8 cellular contexts compared by ENCODE assay signal in genomic region chr20:1265916-1266166, GRCh38. TPM values are rescaled to one million over a fixed set of nuclear protein-coding genes. Genes with fewer than 3 reads are reported as not detected.
DNase-seq lines count a peak whose midpoint lies in the region; ATAC-seq and TF ChIP-seq lines count a peak whose summit lies in the region.

No MANE protein-coding gene starts in this region.

- peak overlapping the region; percentile 87 for H3K27ac Mint-ChIP-seq in chondrocyte (ENCODE audit: unreplicated experiment)

- H3K27me3 Mint-ChIP-seq in chondrocyte (ENCODE audit: low read depth): peaks cover 2% of the 10 kb centered on the region

- H3K36me3 ChIP-seq in A673 (ENCODE audit: insufficient read depth, low read length, poor library complexity, severe bottlenecking): no peaks in the 10 kb centered on the region
- H3K36me3 ChIP-seq in Karpas-422 (ENCODE audit: insufficient read depth, low read length): no peaks in the 10 kb centered on the region
- no peaks in the 10 kb centered on the region for H3K36me3 ChIP-seq in muscle layer of colon (ENCODE audit: insufficient read depth, low read length)

- CTCF ChIA-PET in A673 (lab: Charles Lee): no interaction called here

- ATAC-seq in HG02623 (IDR thresholded peaks at IDR 0.05; ENCODE audit: unreplicated experiment): no peak

- BruUV-seq in A673 (replicated peaks; lab: Mats Ljungman, UMichigan): no TSS peak

- no peaks in the 10 kb centered on the region for H3K36me3 Mint-ChIP-seq in chondrocyte (ENCODE audit: low read depth)

- intact Hi-C loops in A673 (cut with micrococcal nuclease; ENCODE audit: unreplicated experiment): no loop called here

- H3K27me3 ChIP-seq in A673 (replicated peaks; ENCODE audit: insufficient read depth, low read depth, low read length, poor library complexity) (peaks cover 9% of the 10 kb centered on the region), Karpas-422 (ENCODE audit: low read length) (no peaks in the 10 kb centered on the region), muscle layer of colon (ENCODE audit: control insufficient read depth in 1 of 2, insufficient read depth in 2 of 2, low read length in 2 of 2) (no peaks in the 10 kb centered on the region)

- DNase-seq in A673 (ENCODE audit: low spot score) (no peak), Karpas-422 (no peak), chondrocyte (ENCODE audit: low spot score) (no peak), NCI-H1092 treated with DMSO at 0.1 percent for 48 hours (lab: John Stamatoyannopoulos, UW) (no peak), middle frontal gyrus (ENCODE audit: extremely low spot score, low spot score) (no peak), NCI-H2227 treated with DMSO at 0.1 percent for 48 hours (lab: John Stamatoyannopoulos, UW) (no peak)

- H3K9me2 ChIP-seq in Karpas-422 (replicated peaks; ENCODE audit: insufficient read depth, low read length): no peaks in the 10 kb centered on the region

- H3K4me1 ChIP-seq in A673 (ENCODE audit: insufficient read depth, low read length, poor library complexity, severe bottlenecking) (peaks cover 3% of the 10 kb centered on the region), Karpas-422 (ENCODE audit: low read length) (peaks cover 12% of the 10 kb centered on the region), muscle layer of colon (ENCODE audit: insufficient read depth, low read length) (peaks cover 15% of the 10 kb centered on the region)

- H2AFZ ChIP-seq in Karpas-422 (ENCODE audit: low read length): peak overlapping the region; percentile 84

- H3K4me1 Mint-ChIP-seq in chondrocyte (ENCODE audit: low read depth): peaks cover 26% of the 10 kb centered on the region

- no peaks in the 10 kb centered on the region for H4K20me1 ChIP-seq in Karpas-422 (ENCODE audit: insufficient read depth, low read depth, low read length)

- H3K4me3 Mint-ChIP-seq in chondrocyte (ENCODE audit: unreplicated experiment): peak overlapping the region; percentile 72

- TF ChIP-seq CTCF in A673 (conservative IDR thresholded peaks at IDR 0.05; ENCODE audit: low read depth, low read length) (no peak), chondrocyte (IDR thresholded peaks at IDR 0.05) (no peak)

- no peaks in the 10 kb centered on the region for H3K79me2 ChIP-seq in Karpas-422 (ENCODE audit: low read length)

- H3K9me3 ChIP-seq in A673 (ENCODE audit: low read depth, low read length, poor library complexity, severe bottlenecking) (peaks cover 9% of the 10 kb centered on the region), Karpas-422 (ENCODE audit: low read length) (no peaks in the 10 kb centered on the region), muscle layer of colon (ENCODE audit: low read length) (no peaks in the 10 kb centered on the region)

- POLR2A ChIA-PET in A673 (lab: Charles Lee; ENCODE audit: low non-redundant PET): no interaction called here

- no peak overlapping the region for H3K27ac ChIP-seq in A673 (ENCODE audit: low read depth, low read length, poor library complexity, severe bottlenecking)
- H3K27ac ChIP-seq in Karpas-422 (ENCODE audit: low read length): no peak overlapping the region
- peak overlapping the region; percentile 16 for H3K27ac ChIP-seq in muscle layer of colon (ENCODE audit: low read depth, low read length)

- peak overlapping the region; percentile 53 for H3K9ac ChIP-seq in Karpas-422 (ENCODE audit: low read length)
- peak overlapping the region; percentile 80 for H3K9ac ChIP-seq in muscle layer of colon (ENCODE audit: low read length)

- peak overlapping the region; percentile 60 for H3K4me2 ChIP-seq in Karpas-422 (ENCODE audit: low read depth, low read length, poor library complexity, severe bottlenecking)

- no peaks in the 10 kb centered on the region for H3K9me3 Mint-ChIP-seq in chondrocyte (ENCODE audit: low read depth)

- H3K4me3 ChIP-seq in A673 (ENCODE audit: low read depth, low read length, poor library complexity, severe bottlenecking) (peak overlapping the region; percentile 65), Karpas-422 (ENCODE audit: low read length) (peak overlapping the region; percentile 64; the same call in 1 of the 2 replicates), muscle layer of colon (ENCODE audit: low read depth in 1 of 2, low read length in 2 of 2) (peak overlapping the region in 1 of 2 donors; percentile 61)

RNA-seq across cellular contexts. Expression of gene SNPH, which starts 0.3 kb away (rescaled TPM):
- total RNA-seq in A673 (2021): 0.43 and 0.81 TPM in 2 replicates
- 0.93 and 1.4 TPM in 2 replicates for total RNA-seq in Karpas-422 (2014; rRNA removed; shearing (Covaris generic); ENCODE audit: low replicate concordance)
- 10.8 to 12.8 TPM (median 12.0 TPM) in 3 replicates for total RNA-seq in chondrocyte

RNA-seq across cellular contexts. Expression of gene RAD21L1, which starts 40.0 kb away (rescaled TPM):
- total RNA-seq in A673 (2021) (not detected in 2 replicates), chondrocyte (not detected in 3 replicates)
- not detected in 2 replicates for total RNA-seq in Karpas-422 (2014; rRNA removed; shearing (Covaris generic); ENCODE audit: low replicate concordance)
